31 cellular contexts compared by ENCODE assay signal in the genomic region with DNA sequence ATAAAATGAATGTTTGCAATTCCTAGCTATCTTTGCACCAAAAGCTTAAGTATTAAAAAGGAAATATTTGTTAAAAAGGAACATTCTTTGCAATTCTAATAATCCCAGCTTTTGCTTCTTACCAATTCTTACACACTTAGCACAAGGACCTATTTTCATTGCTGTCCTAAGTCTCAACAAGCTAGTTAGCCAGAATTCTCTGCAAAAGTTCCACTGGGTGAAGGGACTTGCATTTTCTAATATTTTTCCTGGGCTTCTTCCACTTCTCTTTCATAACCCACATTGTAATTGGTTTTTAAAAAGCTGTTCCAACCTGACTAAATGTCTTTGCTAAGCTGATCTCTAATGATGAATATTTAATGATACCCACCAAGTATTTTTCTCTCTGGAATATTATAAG.
DNase-seq lines count a peak whose midpoint lies in the region; ATAC-seq and TF ChIP-seq lines count a peak whose summit lies in the region.
"Had no signal": no experiment of that assay in that cellular context is flagged by ENCODE, and none has a peak within 500 bp of the region (broad histone marks: within the 10 kb centered on the region; RNA-seq: fewer than 3 reads in every experiment).

No MANE protein-coding gene starts in this region.

- H3K27ac ChIP-seq in RWPE1, result no peak overlapping the region
- H3K27ac ChIP-seq: 22Rv1; A549; BLaER1; BLaER1 treated with 17β-estradiol and CSF1 and Interleukin-3, amounts not matched to agents 10 nM and 100 nM; C4-2B had no signal

- peak; percentile 58 for ATAC-seq in sciatic nerve
- ATAC-seq: A549; CD8-positive, alpha-beta T cell had no signal

- H3K36me3 ChIP-seq in adipocyte (ENCODE audit: control insufficient read depth, insufficient read depth, low read length, severe bottlenecking), result no peaks in the 10 kb centered on the region
- H3K36me3 ChIP-seq: BE2C had no signal

- no peak for DNase-seq in adipocyte (ENCODE audit: low read depth)
- DNase-seq in fibroblast of gingiva (ENCODE audit: low read depth), result peak; percentile 15
- no peak for DNase-seq in sciatic nerve (ENCODE audit: low spot score)
- no peak for DNase-seq in SIG-M5 (lab: John Stamatoyannopoulos, UW)
- DNase-seq in RWPE1 (ENCODE audit: low spot score), result no peak
- DNase-seq in cerebellar cortex (ENCODE audit: low spot score), result no peak
- DNase-seq: 8988T; ACHN; AML-193; BE2C; C1 segment of cervical spinal cord; Caco-2; Calu3; CD4-positive, alpha-beta memory T cell; CD4-positive, alpha-beta T cell; CD4-positive, CD25-positive, alpha-beta regulatory T cell; CD8-positive, alpha-beta memory T cell; CD8-positive, alpha-beta T cell; COR-L47; DMS 273 treated with DMSO at 0.1 percent for 48 hours; DMS153; DMS53; DMS79; DMS79 treated with DMSO at 0.1 percent for 48 hours; DND-41; EL had no signal

- intact Hi-C loops in sciatic nerve (cut with DNase I), result no loop called here

- no peak for TF ChIP-seq CTCF in RWPE1 (conservative IDR thresholded peaks at IDR 0.05; ENCODE audit: low read depth)

- H3K4me3 ChIP-seq in adipocyte (ENCODE audit: low read length), result no peak overlapping the region
- H3K4me3 ChIP-seq: A549; BLaER1; BLaER1 treated with 17β-estradiol and CSF1 and Interleukin-3, amounts not matched to agents 10 nM and 100 nM had no signal

- H3K9ac ChIP-seq in adipocyte (ENCODE audit: low read length), result peak overlapping the region; percentile 11
- H3K9ac ChIP-seq: BLaER1; BLaER1 treated with 17β-estradiol and CSF1 and Interleukin-3, amounts not matched to agents 10 nM and 100 nM had no signal

- H3K27me3 ChIP-seq in adipocyte (replicated peaks; ENCODE audit: control insufficient read depth, insufficient read depth, low read length), result no peaks in the 10 kb centered on the region
- H3K27me3 ChIP-seq: BE2C; BLaER1; BLaER1 treated with 17β-estradiol and CSF1 and Interleukin-3, amounts not matched to agents 10 nM and 100 nM had no signal

- H3K9me3 ChIP-seq in adipocyte (ENCODE audit: control insufficient read depth, low read length), result no peaks in the 10 kb centered on the region
- H3K9me3 ChIP-seq: BE2C, Caco-2 had no signal

- POLR2A ChIA-PET in RWPE1 (lab: Yijun Ruan, JAX; ENCODE audit: low non-redundant PET), result no interaction called here

- H3K4me1 ChIP-seq in adipocyte (ENCODE audit: control insufficient read depth, insufficient read depth, low read length), result peaks cover 30% of the 10 kb centered on the region
- H3K4me1 ChIP-seq: BE2C; BLaER1; BLaER1 treated with 17β-estradiol and CSF1 and Interleukin-3, amounts not matched to agents 10 nM and 100 nM; Caco-2 had no signal

- CTCF ChIA-PET in RWPE1 (lab: Yijun Ruan, JAX), result no interaction called here
